ENCODE assay signal across 23 cellular contexts in genomic region chr2:236033462-236033861, GRCh38.
DNase-seq lines count a peak whose midpoint lies in the region; ATAC-seq and TF ChIP-seq lines count a peak whose summit lies in the region.
"Had no signal": no experiment of that assay in that cellular context is flagged by ENCODE, and none has a peak within 500 bp of the region (broad histone marks: within the 10 kb centered on the region; RNA-seq: fewer than 3 reads in every experiment).

No MANE protein-coding gene starts in this region.

- no peak overlapping the region for H4K8ac ChIP-seq in mesendoderm (ENCODE audit: low read depth, low read length)

- no peaks in the 10 kb centered on the region for H3K9me3 ChIP-seq in Panc1 (ENCODE audit: control insufficient read depth, insufficient read depth, low read depth, low read length)
- H3K9me3 ChIP-seq: BE2C had no signal

- no peak overlapping the region for H2AK5ac ChIP-seq in mesendoderm (ENCODE audit: low read length)

- POLR2A ChIA-PET in Panc1 (lab: Charles Lee) = no interaction called here

- H3K27ac ChIP-seq in Panc1 (ENCODE audit: low read length) (no peak overlapping the region), mesendoderm (ENCODE audit: low read depth, low read length) (no peak overlapping the region)
- H3K27ac ChIP-seq: BLaER1 had no signal

- H3K56ac ChIP-seq in mesendoderm (ENCODE audit: low read length) = no peak overlapping the region

- in situ Hi-C loops in Panc1 (cut with HindIII; ENCODE audit: low pct_unique_long_range_greater_than_20kb, low sequenced_read_pairs) = no loop called here

- TF ChIP-seq CTCF in Panc1 (IDR thresholded peaks at IDR 0.05) = no peak

- intact Hi-C loops in left ventricle myocardium superior (cut with micrococcal nuclease) (no loop called here), cardiac septum (cut with DNase I) (no loop called here), Panc1 (cut with micrococcal nuclease; ENCODE audit: unreplicated experiment) (no loop called here)

- no peaks in the 10 kb centered on the region for H3K36me3 ChIP-seq in Panc1 (ENCODE audit: control insufficient read depth, insufficient read depth, low read length)
- no peaks in the 10 kb centered on the region for H3K36me3 ChIP-seq in mesendoderm (ENCODE audit: control insufficient read depth, insufficient read depth, low read length)
- H3K36me3 ChIP-seq: BE2C had no signal

- ATAC-seq in left ventricle myocardium superior (peak; percentile 40), Panc1 (0 out of 2 replicates have a peak, but pooled peaks have one; percentile 30), HG03135 (IDR thresholded peaks at IDR 0.05; ENCODE audit: unreplicated experiment) (no peak)
- ATAC-seq: GM12878 had no signal

- H3K4me3 ChIP-seq in Panc1 (ENCODE audit: low read depth in 2 of 2, low read length in 2 of 2) (no peak overlapping the region), mesendoderm (ENCODE audit: low read length) (no peak overlapping the region)
- H3K4me3 ChIP-seq: BLaER1, GM12878 had no signal

- BruUV-seq in Panc1 (replicated peaks; lab: Mats Ljungman, UMichigan) = no TSS peak

- no peak overlapping the region for H2BK15ac ChIP-seq in mesendoderm (replicated peaks; ENCODE audit: low read depth)

- H3K9ac ChIP-seq in mesendoderm (ENCODE audit: low read length) = no peak overlapping the region
- H3K9ac ChIP-seq: BLaER1 had no signal

- H3K4me1 ChIP-seq in Panc1 (ENCODE audit: control insufficient read depth, insufficient read depth, low read length) (no peaks in the 10 kb centered on the region), mesendoderm (ENCODE audit: control insufficient read depth, low read depth, low read length) (no peaks in the 10 kb centered on the region)
- H3K4me1 ChIP-seq: BLaER1 had no signal

- H3K27me3 ChIP-seq in Panc1 (ENCODE audit: control insufficient read depth, insufficient read depth, low read length) (no peaks in the 10 kb centered on the region), mesendoderm (ENCODE audit: insufficient read depth, low read length, poor library complexity) (no peaks in the 10 kb centered on the region)
- H3K27me3 ChIP-seq: BE2C, BLaER1 had no signal

- no peak overlapping the region for H3K4me2 ChIP-seq in mesendoderm (ENCODE audit: low read length)
- H3K4me2 ChIP-seq: BLaER1 had no signal

- no peaks in the 10 kb centered on the region for H3K79me2 ChIP-seq in mesendoderm (ENCODE audit: control insufficient read depth, insufficient read depth, low read length)

- no CpG with 5 or more reads among the region's 7 CpGs for WGBS in mesendoderm (ENCODE audit: extremely low coverage, insufficient coverage, low lambda C conversion rate)

- no peaks in the 10 kb centered on the region for H3K79me1 ChIP-seq in mesendoderm (ENCODE audit: low read length)

- H3K18ac ChIP-seq in mesendoderm (ENCODE audit: low read length) = no peak overlapping the region

- H2BK5ac ChIP-seq in mesendoderm (ENCODE audit: low read length) = no peak overlapping the region

- peak overlapping the region; percentile 45 for H3K23ac ChIP-seq in mesendoderm (ENCODE audit: low read length)

- CTCF ChIA-PET in Panc1 (lab: Charles Lee) = no interaction called here

- no peak overlapping the region for H4K5ac ChIP-seq in mesendoderm (ENCODE audit: low read length)

- H2BK120ac ChIP-seq in mesendoderm (ENCODE audit: low read depth, low read length) = no peak overlapping the region

- no peak overlapping the region for H3K4ac ChIP-seq in mesendoderm (ENCODE audit: low read depth, low read length)

- DNase-seq in left ventricle myocardium superior (no peak), cardiac septum (ENCODE audit: low spot score) (no peak), Panc1 (ENCODE audit: low read depth, low spot score) (no peak), mesendoderm (no peak), glomerular visceral epithelial cell (ENCODE audit: extremely low spot score) (no peak)
- DNase-seq: 8988T; ACHN; BE2C; C1 segment of cervical spinal cord; CD4-positive, alpha-beta memory T cell; CD4-positive, CD25-positive, alpha-beta regulatory T cell; CD8-positive, alpha-beta memory T cell; COR-L47; DMS 273 treated with DMSO at 0.1 percent for 48 hours; DMS153; DMS53; DMS79; DND-41; EL; GDM1 had no signal
